Comparison of ENCODE assay signal across 8 cellular contexts in the genomic region with DNA sequence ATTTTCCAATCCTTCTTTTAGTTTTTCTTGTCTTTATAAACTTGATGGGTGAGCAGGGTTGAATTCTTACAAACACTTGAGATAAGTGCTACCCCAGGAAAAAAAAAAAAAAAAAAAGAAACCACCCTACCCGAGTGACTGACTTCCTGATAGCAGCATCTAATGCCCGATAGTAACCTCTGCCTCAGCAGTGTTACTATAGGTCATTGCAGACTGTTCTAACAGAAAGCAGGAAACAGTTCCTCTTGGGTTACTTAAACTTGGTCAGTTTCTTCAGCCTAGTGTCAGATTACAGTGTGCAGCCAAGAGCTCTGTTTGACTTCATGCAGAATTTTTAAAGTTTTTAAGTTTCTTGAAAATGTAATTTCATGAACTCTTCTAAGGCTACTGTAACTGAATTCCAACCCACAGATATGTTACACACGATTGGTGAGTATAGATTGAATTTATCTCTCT. TPM values are rescaled to one million over a fixed set of nuclear protein-coding genes. Genes with fewer than 3 reads are reported as not detected.
DNase-seq lines count a peak whose midpoint lies in the region; ATAC-seq and TF ChIP-seq lines count a peak whose summit lies in the region.

No MANE protein-coding gene starts in this region.

- peaks cover 46% of the 10 kb centered on the region for H3K4me1 Mint-ChIP-seq in activated CD4-positive, alpha-beta T cell treated with anti-CD3 and anti-CD28 coated beads, Interleukin-2, amount 10 ng/mL, durations not matched to agents 24 days and 14 days
- peaks cover 60% of the 10 kb centered on the region for H3K4me1 Mint-ChIP-seq in nephron progenitor cell

- H3K36me3 Mint-ChIP-seq in activated CD4-positive, alpha-beta T cell treated with anti-CD3 and anti-CD28 coated beads, Interleukin-2, amount 10 ng/mL, durations not matched to agents 24 days and 14 days (ENCODE audit: low read depth): peaks cover 33% of the 10 kb centered on the region
- peaks cover 17% of the 10 kb centered on the region for H3K36me3 Mint-ChIP-seq in nephron progenitor cell (ENCODE audit: low read depth)

- H3K4me3 Mint-ChIP-seq in activated CD4-positive, alpha-beta T cell treated with anti-CD3 and anti-CD28 coated beads, Interleukin-2, amount 10 ng/mL, durations not matched to agents 24 days and 14 days: peak overlapping the region; percentile 91
- H3K4me3 Mint-ChIP-seq in nephron progenitor cell: peak overlapping the region; percentile 98

- H3K27ac Mint-ChIP-seq in activated CD4-positive, alpha-beta T cell treated with anti-CD3 and anti-CD28 coated beads, Interleukin-2, amount 10 ng/mL, durations not matched to agents 24 days and 14 days: peak overlapping the region; percentile 87
- peak overlapping the region; percentile 93 for H3K27ac Mint-ChIP-seq in nephron progenitor cell

- peaks cover 12% of the 10 kb centered on the region for H3K27me3 Mint-ChIP-seq in activated CD4-positive, alpha-beta T cell treated with anti-CD3 and anti-CD28 coated beads, Interleukin-2, amount 10 ng/mL, durations not matched to agents 24 days and 14 days
- H3K27me3 Mint-ChIP-seq in nephron progenitor cell (ENCODE audit: low read depth, poor library complexity): peaks cover 3% of the 10 kb centered on the region

- TF ChIP-seq CTCF in nephron progenitor cell (IDR thresholded peaks at IDR 0.05): no peak

- H3K9me3 Mint-ChIP-seq in activated CD4-positive, alpha-beta T cell treated with anti-CD3 and anti-CD28 coated beads, Interleukin-2, amount 10 ng/mL, durations not matched to agents 24 days and 14 days: no peaks in the 10 kb centered on the region
- no peaks in the 10 kb centered on the region for H3K9me3 Mint-ChIP-seq in nephron progenitor cell

- peak; percentile 57 for ATAC-seq in GM18498 (IDR thresholded peaks at IDR 0.05; ENCODE audit: unreplicated experiment)
- ATAC-seq in HG02798 (IDR thresholded peaks at IDR 0.05; ENCODE audit: poor library complexity, unreplicated experiment): peak; percentile 62

- intact Hi-C loops in activated CD4-positive, alpha-beta T cell treated with anti-CD3 and anti-CD28 coated beads, Interleukin-2, amount 10 ng/mL, durations not matched to agents 24 days and 14 days (cut with micrococcal nuclease): loop anchor here (5.0 to 10.0 kb wide), 3 partner anchors 354 to 886 kb away; partner anchors contain the start of gene ATXN1

- DNase-seq in AG20443 (ENCODE audit: low spot score): peak; percentile 54
- DNase-seq in NCI-H146 (lab: John Stamatoyannopoulos, UW): peak; percentile 58
- DNase-seq in activated CD4-positive, alpha-beta T cell treated with anti-CD3 and anti-CD28 coated beads, Interleukin-2, amount 10 ng/mL, durations not matched to agents 24 days and 14 days: peak; percentile 88
- DNase-seq in fibroblast of the conjunctiva (ENCODE audit: low read depth): peak; percentile 75
- peak; percentile 12 for DNase-seq in nephron progenitor cell
- no peak for DNase-seq in stimulated activated CD4-positive, alpha-beta T cell treated with anti-CD3 and anti-CD28 coated beads, Interleukin-4, amount 100 ng/mL, for 1 hour

RNA-seq across cellular contexts. Expression of gene MYLIP, which starts 2.1 kb away (rescaled TPM):
- 18.3 and 18.5 TPM in 2 replicates for total RNA-seq in activated CD4-positive, alpha-beta T cell treated with anti-CD3 and anti-CD28 coated beads, Interleukin-2, amount 10 ng/mL, durations not matched to agents 24 days and 14 days
